In the genomic region with DNA sequence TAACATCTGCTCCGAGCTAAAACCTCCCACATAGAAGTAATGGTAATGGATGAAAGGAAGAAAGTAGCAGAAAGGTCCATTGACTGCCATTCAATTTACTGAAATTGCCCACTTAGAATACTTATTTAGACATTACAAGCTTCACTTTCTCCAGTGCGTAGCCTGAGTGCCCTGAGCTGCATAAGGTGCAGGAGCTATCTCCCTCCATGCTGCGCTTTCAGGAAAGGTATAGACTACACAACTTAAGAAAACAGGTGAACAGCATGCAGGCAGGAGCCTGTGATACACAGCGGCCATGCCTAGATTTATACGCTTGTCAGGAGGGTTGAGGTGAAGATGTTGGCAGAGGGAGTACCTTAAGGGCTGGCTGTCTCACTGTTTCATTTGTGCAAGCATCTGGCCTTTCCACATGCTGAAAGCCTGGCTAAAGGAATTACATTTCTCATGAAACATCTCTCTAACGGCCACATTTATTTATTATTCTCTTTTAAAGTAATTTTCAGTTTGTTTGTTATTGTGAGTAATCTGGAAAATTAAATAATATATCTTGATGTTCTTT, we compare ENCODE assay signal across 34 cellular contexts.
"Had no signal": no experiment of that assay in that cellular context is flagged by ENCODE, and none has a peak within 500 bp of the region (broad histone marks: within the 10 kb centered on the region; RNA-seq: fewer than 3 reads in every experiment).

No MANE protein-coding gene starts in this region.

- H3K9me3 Mint-ChIP-seq: activated T-helper 1 cell treated with anti-CD3 and anti-CD28 coated beads, Interleukin-12 subunit alpha, Interleukin-12 subunit beta, Interleukin-2, Interleukin-4 antibody, amounts not matched to agents 30 ng/mL and 10 ng/mL and 1 ng/mL, durations not matched to agents 14 hours and 24 hours and 36 hours; WTC11 had no signal

- ATAC-seq: activated CD8-positive, alpha-beta T cell treated with anti-CD3 and anti-CD28 coated beads, Interleukin-2, amount 10 ng/mL, durations not matched to agents 7 days and 5 days; activated naive CD4-positive, alpha-beta T cell treated with anti-CD3 and anti-CD28 coated beads, Interleukin-2, amount 50 U/mL, for 72 hours; activated naive CD8-positive, alpha-beta T cell treated with anti-CD3 and anti-CD28 coated beads, Interleukin-2, amount 50 U/mL, for 24 hours; body of pancreas; Panc1; Right ventricle myocardium inferior; T-helper 17 cell; WTC11 had no signal

- H3K4me3 Mint-ChIP-seq: activated CD8-positive, alpha-beta T cell treated with anti-CD3 and anti-CD28 coated beads, Interleukin-2, amount 10 ng/mL, durations not matched to agents 7 days and 5 days; activated naive CD8-positive, alpha-beta T cell treated with anti-CD3 and anti-CD28 coated beads, Interleukin-2, amount 50 U/mL, for 24 hours; activated T-cell treated with anti-CD3 and anti-CD28 coated beads, Interleukin-2, amount 50 U/mL, for 24 hours; activated T-helper 1 cell treated with anti-CD3 and anti-CD28 coated beads, Interleukin-12 subunit alpha, Interleukin-12 subunit beta, Interleukin-2, Interleukin-4 antibody, amounts not matched to agents 30 ng/mL and 10 ng/mL and 1 ng/mL, durations not matched to agents 14 hours and 24 hours and 36 hours; T-helper 17 cell; WTC11 had no signal

- H3K27me3 ChIP-seq: ascending aorta, body of pancreas, MG63 had no signal

- FAIRE-seq: bronchial epithelial cell had no signal

- H3K4me1 Mint-ChIP-seq: activated naive CD8-positive, alpha-beta T cell treated with anti-CD3 and anti-CD28 coated beads, Interleukin-2, amount 50 U/mL, for 24 hours; T-helper 17 cell; WTC11 had no signal

- H3K27ac ChIP-seq: ascending aorta, body of pancreas had no signal

- DNase-seq: activated CD4-positive, alpha-beta T cell treated with anti-CD3 and anti-CD28 coated beads for 48 hours; activated CD4-positive, alpha-beta T cell treated with anti-CD3 and anti-CD28 coated beads, Interleukin-2, amount 50 U/mL, for 4 hours; activated CD4-positive, CD25-positive, alpha-beta regulatory T cell treated with anti-CD3 and anti-CD28 coated beads, Interleukin-2, amount 50 U/mL, for 72 hours; activated CD8-positive, alpha-beta T cell treated with anti-CD3 and anti-CD28 coated beads, Interleukin-2, amount 10 ng/mL, durations not matched to agents 7 days and 5 days; activated effector memory CD4-positive, alpha-beta T cell treated with anti-CD3 and anti-CD28 coated beads, Interleukin-2, amount 50 U/mL, for 16 hours; activated naive CD4-positive, alpha-beta T cell treated with Interleukin-2 at 50 U/mL for 16 hours; activated naive CD8-positive, alpha-beta T cell treated with anti-CD3 and anti-CD28 coated beads, Interleukin-2, amount 50 U/mL, for 24 hours; activated T-cell treated with anti-CD3 and anti-CD28 coated beads, Interleukin-2, amount 50 U/mL, for 24 hours; amniotic stem cell; body of pancreas; central memory CD4-positive, alpha-beta T cell; KG1; MG63; MV-4-11; NCI-H1092 treated with DMSO at 0.1 percent for 48 hours; NCI-H1417 treated with DMSO at 0.1 percent for 48 hours; NCI-H1694; NCI-H2029; NCI-H2107; NCI-H345; NCI-H510A; NCI-H526 treated with DMSO at 0.1 percent for 48 hours; NCI-H82; OCI-M1; RPMI8226; T-helper 17 cell; T-helper 9 cell had no signal

- H3K36me3 ChIP-seq: ascending aorta, MG63 had no signal

- H3K4me3 ChIP-seq: ascending aorta, body of pancreas, MG63 had no signal

- H3K4me1 ChIP-seq: ascending aorta, body of pancreas had no signal

- H3K27ac Mint-ChIP-seq: activated CD8-positive, alpha-beta T cell treated with anti-CD3 and anti-CD28 coated beads, Interleukin-2, amount 10 ng/mL, durations not matched to agents 7 days and 5 days; activated naive CD4-positive, alpha-beta T cell treated with anti-CD3 and anti-CD28 coated beads, Interleukin-2, amount 50 U/mL, for 72 hours; activated naive CD8-positive, alpha-beta T cell treated with anti-CD3 and anti-CD28 coated beads, Interleukin-2, amount 50 U/mL, for 24 hours; activated T-cell treated with anti-CD3 and anti-CD28 coated beads, Interleukin-2, amount 50 U/mL, for 24 hours; activated T-helper 1 cell treated with anti-CD3 and anti-CD28 coated beads, Interleukin-12 subunit alpha, Interleukin-12 subunit beta, Interleukin-2, Interleukin-4 antibody, amounts not matched to agents 30 ng/mL and 10 ng/mL and 1 ng/mL, durations not matched to agents 14 hours and 24 hours and 36 hours; T-helper 17 cell; WTC11 had no signal

- H3K9me3 ChIP-seq: ascending aorta, body of pancreas, MG63 had no signal

- H3K36me3 Mint-ChIP-seq: activated naive CD4-positive, alpha-beta T cell treated with anti-CD3 and anti-CD28 coated beads, Interleukin-2, amount 50 U/mL, for 72 hours; WTC11 had no signal

- H3K27me3 Mint-ChIP-seq: activated naive CD8-positive, alpha-beta T cell treated with anti-CD3 and anti-CD28 coated beads, Interleukin-2, amount 50 U/mL, for 24 hours; activated T-cell treated with anti-CD3 and anti-CD28 coated beads, Interleukin-2, amount 50 U/mL, for 24 hours; T-helper 17 cell had no signal
